Comparison of ENCODE assay signal across 19 cellular contexts in genomic region chr16:50809561-50809960, GRCh38.
DNase-seq lines count a peak whose midpoint lies in the region; ATAC-seq and TF ChIP-seq lines count a peak whose summit lies in the region.
"Had no signal": no experiment of that assay in that cellular context is flagged by ENCODE, and none has a peak within 500 bp of the region (broad histone marks: within the 10 kb centered on the region; RNA-seq: fewer than 3 reads in every experiment).

No MANE protein-coding gene starts in this region.

- H3K4me3 Mint-ChIP-seq in nephron progenitor cell, result no peak overlapping the region
- H3K4me3 Mint-ChIP-seq: activated CD8-positive, alpha-beta T cell treated with anti-CD3 and anti-CD28 coated beads for 36 hours; CD8-positive, alpha-beta memory T cell had no signal

- CTCF ChIA-PET in GM10248 (lab: Yijun Ruan, JAX), result interaction anchor here (0.9 to 9.6 kb wide), 8 partner anchors 63 to 784 kb away, joined by 3 to 232 read pairs (median 3); no protein-coding TSS in a partner anchor

- H3K4me1 Mint-ChIP-seq in nephron progenitor cell, result peaks cover 43% of the 10 kb centered on the region

- TF ChIP-seq CTCF in GM10248 (IDR thresholded peaks at IDR 0.05; ENCODE audit: control extremely low read depth, extremely low read depth, low read depth, missing control alignments) (no peak), nephron progenitor cell (IDR thresholded peaks at IDR 0.05) (no peak)

- no peaks in the 10 kb centered on the region for H3K36me3 Mint-ChIP-seq in nephron progenitor cell (ENCODE audit: low read depth)
- H3K36me3 Mint-ChIP-seq: CD8-positive, alpha-beta memory T cell had no signal

- DNase-seq in GM10248 (ENCODE audit: extremely low spot score) (peak; percentile 65), SW480 (ENCODE audit: low spot score) (peak; percentile 83), cerebellar nuclear complex (lab: John Stamatoyannopoulos, UW) (no peak), DMS53 (lab: John Stamatoyannopoulos, UW) (no peak), nephron progenitor cell (no peak)
- DNase-seq: activated CD8-positive, alpha-beta T cell treated with anti-CD3 and anti-CD28 coated beads for 36 hours; CD8-positive, alpha-beta memory T cell; effector memory CD4-positive, alpha-beta T cell; hypothalamus; left cardiac atrium; MG63; NCI-H2029; NCI-H526; sigmoid colon had no signal

- POLR2A ChIA-PET in GM10248 (lab: Yijun Ruan, JAX), result no interaction called here

- H3K27me3 Mint-ChIP-seq in nephron progenitor cell (ENCODE audit: low read depth, poor library complexity), result peaks cover under 1% of the 10 kb centered on the region

- H3K9me3 Mint-ChIP-seq in nephron progenitor cell, result no peaks in the 10 kb centered on the region
- H3K9me3 Mint-ChIP-seq: activated CD8-positive, alpha-beta T cell treated with anti-CD3 and anti-CD28 coated beads for 36 hours; CD8-positive, alpha-beta memory T cell had no signal

- ATAC-seq in GM19397 (IDR thresholded peaks at IDR 0.05; ENCODE audit: unreplicated experiment) (peak; percentile 39), HG02852 (IDR thresholded peaks at IDR 0.05; ENCODE audit: unreplicated experiment) (peak; percentile 50), HG03457 (IDR thresholded peaks at IDR 0.05; ENCODE audit: unreplicated experiment) (no peak)
- ATAC-seq: activated CD8-positive, alpha-beta T cell treated with anti-CD3 and anti-CD28 coated beads for 36 hours; HCT116; left cardiac atrium; Panc1 had no signal

- no peak overlapping the region for H3K27ac Mint-ChIP-seq in nephron progenitor cell
- H3K27ac Mint-ChIP-seq: activated CD8-positive, alpha-beta T cell treated with anti-CD3 and anti-CD28 coated beads for 36 hours; CD8-positive, alpha-beta memory T cell had no signal

Comparison
In these comparisons a context has a peak if more than half of its experiments do, and no peak if none do; other contexts are left out.
1. DNase-seq: peak in GM10248 (single experiment) and SW480 (single experiment); none in cerebellar nuclear complex (0 of 2), DMS53 (single experiment) and nephron progenitor cell (single experiment).